ENCODE assay signal across 14 cellular contexts in genomic region chr9:37840560-37841194, GRCh38. TPM values are rescaled to one million over a fixed set of nuclear protein-coding genes. Genes with fewer than 3 reads are reported as not detected.
DNase-seq lines count a peak whose midpoint lies in the region; ATAC-seq, FAIRE-seq and TF ChIP-seq lines count a peak whose summit lies in the region.
"Had no signal": no experiment of that assay in that cellular context is flagged by ENCODE, and none has a peak within 500 bp of the region (broad histone marks: within the 10 kb centered on the region; RNA-seq: fewer than 3 reads in every experiment).

No MANE protein-coding gene starts in this region.

- no peak overlapping the region for H3K4me3 Mint-ChIP-seq in T-cell

- DNase-seq in AG08396 (ENCODE audit: low spot score) (peak; percentile 35), HFF-Myc (ENCODE audit: extremely low read depth, low read depth) (peak; percentile 22), amniotic stem cell (lab: John Stamatoyannopoulos, UW) (peak; percentile 49), kidney (no peak), T-cell (no peak), ecto neural progenitor cell (ENCODE audit: low spot score) (no peak), epidermal melanocyte (ENCODE audit: insufficient read length, low spot score) (no peak), vagina (ENCODE audit: extremely low spot score in 2 of 2) (no peak)
- DNase-seq: activated T-cell treated with anti-CD3 and anti-CD28 coated beads for 4 hours; effector CD4-positive, alpha-beta T cell; NCI-H2081 treated with DMSO at 0.1 percent for 48 hours; upper lobe of left lung had no signal

- H3K27ac ChIP-seq in kidney (ENCODE audit: low read depth in 2 of 2, low read length in 2 of 2), result no peak overlapping the region
- H3K27ac ChIP-seq in vagina, result no peak overlapping the region
- H3K27ac ChIP-seq: SK-N-MC, upper lobe of left lung had no signal

- H3K27me3 ChIP-seq in vagina, result no peaks in the 10 kb centered on the region
- H3K27me3 ChIP-seq: upper lobe of left lung had no signal

- no peaks in the 10 kb centered on the region for H3K9me3 Mint-ChIP-seq in T-cell

- no peak overlapping the region for H3K4me3 ChIP-seq in HFF-Myc (replicated peaks; ENCODE audit: low read depth, low read length)
- H3K4me3 ChIP-seq in kidney (ENCODE audit: low read length in 2 of 2), result no peak overlapping the region
- no peak overlapping the region for H3K4me3 ChIP-seq in vagina
- H3K4me3 ChIP-seq: lung, SK-N-MC, upper lobe of left lung had no signal

- POLR2A ChIA-PET in T-cell (lab: Charles Lee), result interaction anchor here in 1 of 2 donors (0.6 kb wide), 1 partner anchor 9 kb away, joined by 3 read pairs; no protein-coding TSS in a partner anchor

- H3K9ac ChIP-seq in kidney (ENCODE audit: low read length in 2 of 2), result no peak overlapping the region

- H3K27ac Mint-ChIP-seq in T-cell, result no peak overlapping the region

- intact Hi-C loops in kidney (cut with DNase I), result no loop called here
- intact Hi-C loops in vagina (cut with DNase I), result no loop called here

- peak; percentile 79 for FAIRE-seq in kidney (lab: Jason Lieb, UNC)

- no peaks in the 10 kb centered on the region for H3K4me1 ChIP-seq in kidney (ENCODE audit: control insufficient read depth in 1 of 2, insufficient read depth in 1 of 2, low read depth in 1 of 2, low read length in 2 of 2)
- H3K4me1 ChIP-seq in vagina, result peaks cover 7% of the 10 kb centered on the region
- H3K4me1 ChIP-seq: upper lobe of left lung had no signal

- no peak for TF ChIP-seq POLR2A in vagina (IDR thresholded peaks at IDR 0.05)

- no peaks in the 10 kb centered on the region for H3K27me3 Mint-ChIP-seq in T-cell

- H3K4me1 Mint-ChIP-seq in T-cell, result peaks cover 0 to 2% (median 0%) of the 10 kb centered on the region in 3 donors

- H3K36me3 ChIP-seq in kidney (ENCODE audit: control insufficient read depth in 1 of 2, insufficient read depth in 2 of 2, low read length in 2 of 2) (no peaks in the 10 kb centered on the region), vagina (no peaks in the 10 kb centered on the region)

- ATAC-seq in T-cell (replicated peaks in 1 of 4), result no peak

- no peaks in the 10 kb centered on the region for H3K9me3 ChIP-seq in kidney (ENCODE audit: control insufficient read depth in 1 of 2, low read length in 2 of 2)
- H3K9me3 ChIP-seq in vagina, result no peaks in the 10 kb centered on the region
- H3K9me3 ChIP-seq: upper lobe of left lung had no signal

- peaks cover 11% of the 10 kb centered on the region for H3K36me3 Mint-ChIP-seq in T-cell

- TF ChIP-seq CTCF in HFF-Myc (IDR thresholded peaks at IDR 0.05; ENCODE audit: low read depth, low read length, missing control alignments) (no peak), kidney (IDR thresholded peaks at IDR 0.05; ENCODE audit: borderline replicate concordance, extremely low read depth, insufficient read depth) (no peak), vagina (IDR thresholded peaks at IDR 0.05) (no peak)

- CTCF ChIA-PET in T-cell (lab: Charles Lee), result no interaction called here

RNA-seq across cellular contexts. Expression of gene DCAF10, which starts 40.1 kb away (rescaled TPM):
- total RNA-seq in kidney (28.5 TPM), T-cell (10 to 100 TPM; 18.4 to 20.9 (median 19.2) TPM), vagina (27.5 TPM)
- 10.6 TPM for polyA plus RNA-seq in kidney (ENCODE audit: insufficient read depth, low read depth, low replicate concordance)

RNA-seq across cellular contexts. Expression of gene EXOSC3, which starts 55.8 kb away (rescaled TPM):
- 32.3 TPM for total RNA-seq in kidney
- polyA plus RNA-seq in kidney (ENCODE audit: insufficient read depth, low read depth, low replicate concordance), result 31.6 TPM
- total RNA-seq in T-cell, result 10 to 100 TPM; 40.0 to 64.2 (median 59.2) TPM
- 77.8 TPM for total RNA-seq in vagina

Comparison
In these comparisons a context has a peak if more than half of its experiments do, and no peak if none do; other contexts are left out.
1. DNase-seq: peak in AG08396 (single experiment), HFF-Myc (single experiment) and amniotic stem cell (single experiment); none in kidney (single experiment), T-cell (0 of 34), ecto neural progenitor cell (single experiment), epidermal melanocyte (single experiment) and vagina (0 of 2).